In genomic region chr6:165662041-165662491, GRCh38 we compare ENCODE assay signal across 9 cellular contexts. TPM values are rescaled to one million over a fixed set of nuclear protein-coding genes. Genes with fewer than 3 reads are reported as not detected.
DNase-seq lines count a peak whose midpoint lies in the region; TF ChIP-seq lines count a peak whose summit lies in the region.
"Had no signal": no experiment of that assay in that cellular context is flagged by ENCODE, and none has a peak within 500 bp of the region (broad histone marks: within the 10 kb centered on the region; RNA-seq: fewer than 3 reads in every experiment).

No MANE protein-coding gene starts in this region.

- no peak overlapping the region for H3K27ac ChIP-seq in Peyer's patch
- peak overlapping the region; percentile 19 to 68 for H3K27ac ChIP-seq in right atrium auricular region
- peak overlapping the region; percentile 55 to 64 (median 60) for H3K27ac ChIP-seq in sigmoid colon

- TF ChIP-seq CTCF in Peyer's patch (IDR thresholded peaks at IDR 0.05) (no peak), right atrium auricular region (IDR thresholded peaks at IDR 0.05) (no peak), sigmoid colon (IDR thresholded peaks at IDR 0.05) (no peak)

- DNase-seq in Daoy (ENCODE audit: low read depth) (peak; percentile 64), Peyer's patch (no peak), right atrium auricular region (ENCODE audit: low spot score) (no peak), sigmoid colon (no peak), GM19238 (ENCODE audit: insufficient read length, low spot score) (no peak), RPMI8226 (no peak), mesenteric fat pad (ENCODE audit: low spot score) (no peak)
- DNase-seq in activated CD8-positive, alpha-beta memory T cell treated with anti-CD3 and anti-CD28 coated beads, Interleukin-2, amount 50 U/mL, for 48 hours, result no peak
- DNase-seq: KBM-7 had no signal

- 1 to 4% methylated on average over 54 to 55 of the region's 55 CpGs for WGBS in sigmoid colon, 2 donors

- TF ChIP-seq POLR2A in Peyer's patch (IDR thresholded peaks at IDR 0.05) (no peak), sigmoid colon (IDR thresholded peaks at IDR 0.05) (no peak)

- H3K9me3 ChIP-seq in Peyer's patch (peaks cover 0 to 5% (median 0%) of the 10 kb centered on the region in 4 donors), right atrium auricular region (no peaks in the 10 kb centered on the region), sigmoid colon (no peaks in the 10 kb centered on the region)

- peak overlapping the region; percentile 33 to 56 (median 44) for H3K4me3 ChIP-seq in Peyer's patch
- peak overlapping the region; percentile 43 to 59 for H3K4me3 ChIP-seq in right atrium auricular region
- peak overlapping the region; percentile 35 to 63 (median 56) for H3K4me3 ChIP-seq in sigmoid colon

- H3K36me3 ChIP-seq in Peyer's patch (no peaks in the 10 kb centered on the region), right atrium auricular region (no peaks in the 10 kb centered on the region), sigmoid colon (no peaks in the 10 kb centered on the region)

- no peak for TF ChIP-seq EP300 in sigmoid colon (IDR thresholded peaks at IDR 0.05)

- peaks cover 0 to 33% of the 10 kb centered on the region in 2 donors for H3K27me3 ChIP-seq in Peyer's patch
- H3K27me3 ChIP-seq in right atrium auricular region, result peaks cover 14 to 19% of the 10 kb centered on the region in 2 donors
- peaks cover 34 to 87% (median 69%) of the 10 kb centered on the region in 3 donors for H3K27me3 ChIP-seq in sigmoid colon

- intact Hi-C loops in sigmoid colon (cut with DNase I), result loop anchor here (5.0 kb wide), 1 partner anchor 190 kb away; no protein-coding TSS in a partner anchor

- H3K4me1 ChIP-seq in Peyer's patch (peaks cover 0 to 38% (median 0%) of the 10 kb centered on the region in 4 donors), right atrium auricular region (peaks cover 0 to 42% of the 10 kb centered on the region in 2 donors), sigmoid colon (peaks cover 0 to 41% (median 37%) of the 10 kb centered on the region in 4 donors)

RNA-seq across cellular contexts. Expression of gene PDE10A, which starts 1.0 kb away (rescaled TPM):
- 6.7 and 6.8 TPM in 2 replicates for total RNA-seq in Daoy (2014; rRNA removed; shearing (Covaris generic))
- 1 to 10 TPM in 3 of 4 donors, under 1 TPM in 1; 0.35 to 8.8 (median 6.0) TPM for total RNA-seq in Peyer's patch
- 1 to 10 TPM; 3.6 to 4.3 TPM for total RNA-seq in right atrium auricular region
- 10 to 100 TPM in 2 of 4 donors, 1 to 10 TPM in 2; 7.4 to 33.5 (median 13.5) TPM for total RNA-seq in sigmoid colon
- polyA plus RNA-seq in sigmoid colon, result 1 to 10 TPM in 2 of 3 donors, not detected in 1; 1.2 to 1.5 TPM
- total RNA-seq in mesenteric fat pad, result 15.6 TPM

Comparison
In these comparisons a context has a peak if more than half of its experiments do, and no peak if none do; other contexts are left out.
1. H3K27ac ChIP-seq: peak in right atrium auricular region (2 of 2) and sigmoid colon (4 of 4); none in Peyer's patch (0 of 4).
2. Peak in every context shown above with its lines, with median percentiles within 50 percentile points of each other: H3K4me3 ChIP-seq.